16 cellular contexts compared by ENCODE assay signal in genomic region chr12:108727868-108728735, GRCh38. TPM values are rescaled to one million over a fixed set of nuclear protein-coding genes. Genes with fewer than 3 reads are reported as not detected.
DNase-seq lines count a peak whose midpoint lies in the region; ATAC-seq and TF ChIP-seq lines count a peak whose summit lies in the region.
"Had no signal": no experiment of that assay in that cellular context is flagged by ENCODE, and none has a peak within 500 bp of the region (broad histone marks: within the 10 kb centered on the region; RNA-seq: fewer than 3 reads in every experiment).

No MANE protein-coding gene starts in this region.

- no peak for DNase-seq in MCF 10A (ENCODE audit: unreplicated experiment)
- DNase-seq in breast epithelium (ENCODE audit: low spot score in 2 of 2): no peak
- DNase-seq in mammary epithelial cell: no peak
- peak; percentile 18 for DNase-seq in myocyte (ENCODE audit: low read depth)
- DNase-seq in upper lobe of right lung: no peak
- DNase-seq in NCI-H1417 (lab: John Stamatoyannopoulos, UW): no peak
- no peak for DNase-seq in RWPE1 (ENCODE audit: low spot score)
- DNase-seq: activated effector memory CD4-positive, alpha-beta T cell treated with Interleukin-2 at 50 U/mL for 16 hours; cortex of kidney; KBM-7; NCI-H2107; stimulated activated CD4-positive, alpha-beta T cell treated with anti-CD3 and anti-CD28 coated beads, Interleukin-2, amount 100 ng/mL, for 24 hours; substantia nigra had no signal

- H3K4me2 ChIP-seq in mammary epithelial cell (ENCODE audit: insufficient read depth, low read depth, low read length): peak overlapping the region; percentile 80

- BruUV-seq in MCF 10A (replicated peaks; lab: Mats Ljungman, UMichigan): no TSS peak
- BruUV-seq in mammary epithelial cell (replicated peaks; lab: Mats Ljungman, UMichigan): no TSS peak

- intact Hi-C loops in MCF 10A (cut with micrococcal nuclease) (no loop called here), breast epithelium (cut with DNase I; ENCODE audit: low total_unique reads) (no loop called here), mammary epithelial cell (cut with micrococcal nuclease) (no loop called here), upper lobe of right lung (cut with DNase I) (no loop called here)

- no peak for ATAC-seq in upper lobe of right lung
- no peak for ATAC-seq in HG03139 (IDR thresholded peaks at IDR 0.05; ENCODE audit: unreplicated experiment)
- ATAC-seq: WTC11 had no signal

- H3K27me3 ChIP-seq in breast epithelium: no peaks in the 10 kb centered on the region
- H3K27me3 ChIP-seq in mammary epithelial cell (ENCODE audit: insufficient read depth, low read length): no peaks in the 10 kb centered on the region
- H3K27me3 ChIP-seq in upper lobe of right lung: no peaks in the 10 kb centered on the region

- peaks cover 53% of the 10 kb centered on the region for H3K4me1 Mint-ChIP-seq in MCF 10A (ENCODE audit: insufficient read depth, unreplicated experiment)

- H3K27ac ChIP-seq in breast epithelium (no peak overlapping the region), mammary epithelial cell (ENCODE audit: insufficient read depth, low read depth, low read length) (peak overlapping the region; percentile 99), upper lobe of right lung (peak overlapping the region; percentile 91), RWPE1 (no peak overlapping the region)
- H3K27ac ChIP-seq: 22Rv1 had no signal

- H4K20me1 ChIP-seq in mammary epithelial cell (ENCODE audit: insufficient read depth, low read length): peaks cover 2% of the 10 kb centered on the region

- H3K9me3 Mint-ChIP-seq in MCF 10A (ENCODE audit: unreplicated experiment): no peaks in the 10 kb centered on the region
- H3K9me3 Mint-ChIP-seq: WTC11 had no signal

- CTCF ChIA-PET in MCF 10A (lab: Yijun Ruan, JAX): interaction anchor here (0.7 to 1.4 kb wide), 4 partner anchors 18 to 175 kb away, joined by 3 to 5 read pairs (median 4); no protein-coding TSS in a partner anchor
- CTCF ChIA-PET in mammary epithelial cell (lab: Charles Lee; ENCODE audit: low non-redundant PET): no interaction called here
- CTCF ChIA-PET in RWPE1 (lab: Yijun Ruan, JAX): no interaction called here

- WGBS in mammary epithelial cell (ENCODE audit: low coverage, missing lambda C conversion rate): 87% methylated on average over 7 of the region's 7 CpGs

- POLR2A ChIA-PET in MCF 10A (lab: Yijun Ruan, JAX): interaction anchor here (0.6 to 10.8 kb wide), 10 partner anchors 13 to 165 kb away, joined by 3 to 151 read pairs (median 4); partner anchors contain the start of gene ISCU
- POLR2A ChIA-PET in RWPE1 (lab: Yijun Ruan, JAX; ENCODE audit: low non-redundant PET): no interaction called here

- TF ChIP-seq POLR2A in breast epithelium (IDR thresholded peaks at IDR 0.05): no peak

- H3K9ac ChIP-seq in mammary epithelial cell (ENCODE audit: insufficient read depth, low read length): no peak overlapping the region

- TF ChIP-seq CTCF in MCF 10A (IDR thresholded peaks at IDR 0.05; ENCODE audit: unreplicated experiment): no peak
- TF ChIP-seq CTCF in breast epithelium (IDR thresholded peaks at IDR 0.05): no peak
- TF ChIP-seq CTCF in mammary epithelial cell (conservative IDR thresholded peaks at IDR 0.05 in 1 of 2, IDR thresholded peaks at IDR 0.05 in 1 of 2; ENCODE audit: extremely low read depth in 1 of 2, insufficient read depth in 1 of 2, low read depth in 1 of 2, low read length in 2 of 2): no peak
- no peak for TF ChIP-seq CTCF in upper lobe of right lung (IDR thresholded peaks at IDR 0.05)
- no peak for TF ChIP-seq CTCF in RWPE1 (conservative IDR thresholded peaks at IDR 0.05; ENCODE audit: low read depth)

- H3K27me3 Mint-ChIP-seq in MCF 10A (ENCODE audit: insufficient read depth, unreplicated experiment): no peaks in the 10 kb centered on the region

- peaks cover 81% of the 10 kb centered on the region for H3K79me2 ChIP-seq in mammary epithelial cell (ENCODE audit: insufficient read depth, low read length)

- H3K4me3 ChIP-seq in breast epithelium: no peak overlapping the region
- peak overlapping the region; percentile 16 to 98 (median 87) for H3K4me3 ChIP-seq in mammary epithelial cell (replicated peaks in 1 of 3; ENCODE audit: insufficient read depth in 1 of 3, low read depth in 2 of 3, low read length in 3 of 3)
- H3K4me3 ChIP-seq in upper lobe of right lung: peak overlapping the region; percentile 83

- peaks cover 7% of the 10 kb centered on the region for H3K36me3 Mint-ChIP-seq in MCF 10A (ENCODE audit: insufficient read depth, unreplicated experiment)
- H3K36me3 Mint-ChIP-seq: WTC11 had no signal

- H3K4me1 ChIP-seq in breast epithelium (peaks cover 0 to 3% of the 10 kb centered on the region in 2 donors), mammary epithelial cell (ENCODE audit: insufficient read depth, low read length) (peaks cover 48% of the 10 kb centered on the region), upper lobe of right lung (peaks cover 40% of the 10 kb centered on the region)

- peak overlapping the region; percentile 90 for H3K4me3 Mint-ChIP-seq in MCF 10A (ENCODE audit: unreplicated experiment)

- H3K9me3 ChIP-seq in breast epithelium (no peaks in the 10 kb centered on the region), mammary epithelial cell (replicated peaks; ENCODE audit: insufficient read depth, low read length) (no peaks in the 10 kb centered on the region), upper lobe of right lung (no peaks in the 10 kb centered on the region)

- H3K36me3 ChIP-seq in breast epithelium (no peaks in the 10 kb centered on the region), mammary epithelial cell (ENCODE audit: insufficient read depth, low read length) (peaks cover 3% of the 10 kb centered on the region), upper lobe of right lung (no peaks in the 10 kb centered on the region)

- peak overlapping the region; percentile 87 for H3K27ac Mint-ChIP-seq in MCF 10A (ENCODE audit: low read depth, unreplicated experiment)
- H3K27ac Mint-ChIP-seq: WTC11 had no signal

- no peak overlapping the region for H2AFZ ChIP-seq in mammary epithelial cell (ENCODE audit: low read depth, low read length)

- dilution Hi-C loops in mammary epithelial cell (cut with HindIII; ENCODE audit: low sequenced_read_pairs): loop anchor here (5.0 to 10.0 kb wide), 2 partner anchors 49 to 63 kb away; no protein-coding TSS in a partner anchor

- in situ Hi-C loops in mammary epithelial cell (cut with MboI; ENCODE audit: low sequenced_read_pairs in 2 of 2): no loop called here

RNA-seq across cellular contexts. Expression of gene CORO1C, which starts 3.2 kb away (rescaled TPM):
- 130 and 141 TPM in 2 replicates for total RNA-seq in MCF 10A (2022)
- 100 to 1,000 TPM; 121 to 155 (median 149) TPM for total RNA-seq in breast epithelium
- total RNA-seq in mammary epithelial cell: 100 to 1,000 TPM; 173 to 245 TPM
- 188 TPM for polyA plus RNA-seq in mammary epithelial cell
- 790 TPM for polyA minus RNA-seq in mammary epithelial cell
- total RNA-seq in myocyte: 80.3 and 85.3 TPM in 2 replicates
- 117 TPM for polyA plus RNA-seq in myocyte (2012)
- total RNA-seq in upper lobe of right lung: 257 TPM

Comparison
In these comparisons a context has a peak if more than half of its experiments do, and no peak if none do; other contexts are left out.
1. H3K27ac ChIP-seq: peak in mammary epithelial cell (single experiment) and upper lobe of right lung (single experiment); none in breast epithelium (0 of 2) and RWPE1 (single experiment).
2. H3K4me3 ChIP-seq: peak in mammary epithelial cell (3 of 3) and upper lobe of right lung (single experiment); none in breast epithelium (0 of 3).